Comparison of ENCODE assay signal across 3 cellular contexts in the genomic region with DNA sequence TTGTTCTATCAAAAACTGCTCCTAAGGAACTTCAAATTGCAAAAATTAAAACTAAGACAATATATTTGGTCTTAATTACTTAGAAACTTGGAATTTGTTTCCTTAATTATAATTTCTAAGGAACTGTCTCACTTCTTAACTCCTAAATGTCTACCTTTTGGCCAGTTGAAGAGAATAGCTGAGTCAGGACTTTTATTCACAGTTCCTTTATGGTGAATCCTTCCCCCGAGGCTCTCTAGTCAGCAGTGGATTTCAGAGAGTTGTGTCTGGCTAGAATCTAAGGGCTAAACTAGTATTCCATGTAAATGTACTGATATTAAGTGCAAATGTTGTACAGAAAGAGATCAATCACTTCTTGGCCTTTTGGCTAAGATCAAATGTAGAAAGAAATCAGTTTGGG.
TF ChIP-seq lines count a peak whose summit lies in the region.

No MANE protein-coding gene starts in this region.

TF ChIP-seq in A549, 52 proteins besides CTCF, POLR2A, EP300 and RAD21 (continued from another document):
- TF ChIP-seq, protein P1, sequence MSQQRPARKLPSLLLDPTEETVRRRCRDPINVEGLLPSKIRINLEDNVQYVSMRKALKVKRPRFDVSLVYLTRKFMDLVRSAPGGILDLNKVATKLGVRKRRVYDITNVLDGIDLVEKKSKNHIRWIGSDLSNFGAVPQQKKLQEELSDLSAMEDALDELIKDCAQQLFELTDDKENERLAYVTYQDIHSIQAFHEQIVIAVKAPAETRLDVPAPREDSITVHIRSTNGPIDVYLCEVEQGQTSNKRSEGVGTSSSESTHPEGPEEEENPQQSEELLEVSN (IDR thresholded peaks at IDR 0.05; ENCODE audit: borderline replicate concordance, low read depth): no peak

TF ChIP-seq in GM23338, 12 proteins besides CTCF, POLR2A, EP300 and RAD21 (continues in another document):
- TF ChIP-seq, protein P2, sequence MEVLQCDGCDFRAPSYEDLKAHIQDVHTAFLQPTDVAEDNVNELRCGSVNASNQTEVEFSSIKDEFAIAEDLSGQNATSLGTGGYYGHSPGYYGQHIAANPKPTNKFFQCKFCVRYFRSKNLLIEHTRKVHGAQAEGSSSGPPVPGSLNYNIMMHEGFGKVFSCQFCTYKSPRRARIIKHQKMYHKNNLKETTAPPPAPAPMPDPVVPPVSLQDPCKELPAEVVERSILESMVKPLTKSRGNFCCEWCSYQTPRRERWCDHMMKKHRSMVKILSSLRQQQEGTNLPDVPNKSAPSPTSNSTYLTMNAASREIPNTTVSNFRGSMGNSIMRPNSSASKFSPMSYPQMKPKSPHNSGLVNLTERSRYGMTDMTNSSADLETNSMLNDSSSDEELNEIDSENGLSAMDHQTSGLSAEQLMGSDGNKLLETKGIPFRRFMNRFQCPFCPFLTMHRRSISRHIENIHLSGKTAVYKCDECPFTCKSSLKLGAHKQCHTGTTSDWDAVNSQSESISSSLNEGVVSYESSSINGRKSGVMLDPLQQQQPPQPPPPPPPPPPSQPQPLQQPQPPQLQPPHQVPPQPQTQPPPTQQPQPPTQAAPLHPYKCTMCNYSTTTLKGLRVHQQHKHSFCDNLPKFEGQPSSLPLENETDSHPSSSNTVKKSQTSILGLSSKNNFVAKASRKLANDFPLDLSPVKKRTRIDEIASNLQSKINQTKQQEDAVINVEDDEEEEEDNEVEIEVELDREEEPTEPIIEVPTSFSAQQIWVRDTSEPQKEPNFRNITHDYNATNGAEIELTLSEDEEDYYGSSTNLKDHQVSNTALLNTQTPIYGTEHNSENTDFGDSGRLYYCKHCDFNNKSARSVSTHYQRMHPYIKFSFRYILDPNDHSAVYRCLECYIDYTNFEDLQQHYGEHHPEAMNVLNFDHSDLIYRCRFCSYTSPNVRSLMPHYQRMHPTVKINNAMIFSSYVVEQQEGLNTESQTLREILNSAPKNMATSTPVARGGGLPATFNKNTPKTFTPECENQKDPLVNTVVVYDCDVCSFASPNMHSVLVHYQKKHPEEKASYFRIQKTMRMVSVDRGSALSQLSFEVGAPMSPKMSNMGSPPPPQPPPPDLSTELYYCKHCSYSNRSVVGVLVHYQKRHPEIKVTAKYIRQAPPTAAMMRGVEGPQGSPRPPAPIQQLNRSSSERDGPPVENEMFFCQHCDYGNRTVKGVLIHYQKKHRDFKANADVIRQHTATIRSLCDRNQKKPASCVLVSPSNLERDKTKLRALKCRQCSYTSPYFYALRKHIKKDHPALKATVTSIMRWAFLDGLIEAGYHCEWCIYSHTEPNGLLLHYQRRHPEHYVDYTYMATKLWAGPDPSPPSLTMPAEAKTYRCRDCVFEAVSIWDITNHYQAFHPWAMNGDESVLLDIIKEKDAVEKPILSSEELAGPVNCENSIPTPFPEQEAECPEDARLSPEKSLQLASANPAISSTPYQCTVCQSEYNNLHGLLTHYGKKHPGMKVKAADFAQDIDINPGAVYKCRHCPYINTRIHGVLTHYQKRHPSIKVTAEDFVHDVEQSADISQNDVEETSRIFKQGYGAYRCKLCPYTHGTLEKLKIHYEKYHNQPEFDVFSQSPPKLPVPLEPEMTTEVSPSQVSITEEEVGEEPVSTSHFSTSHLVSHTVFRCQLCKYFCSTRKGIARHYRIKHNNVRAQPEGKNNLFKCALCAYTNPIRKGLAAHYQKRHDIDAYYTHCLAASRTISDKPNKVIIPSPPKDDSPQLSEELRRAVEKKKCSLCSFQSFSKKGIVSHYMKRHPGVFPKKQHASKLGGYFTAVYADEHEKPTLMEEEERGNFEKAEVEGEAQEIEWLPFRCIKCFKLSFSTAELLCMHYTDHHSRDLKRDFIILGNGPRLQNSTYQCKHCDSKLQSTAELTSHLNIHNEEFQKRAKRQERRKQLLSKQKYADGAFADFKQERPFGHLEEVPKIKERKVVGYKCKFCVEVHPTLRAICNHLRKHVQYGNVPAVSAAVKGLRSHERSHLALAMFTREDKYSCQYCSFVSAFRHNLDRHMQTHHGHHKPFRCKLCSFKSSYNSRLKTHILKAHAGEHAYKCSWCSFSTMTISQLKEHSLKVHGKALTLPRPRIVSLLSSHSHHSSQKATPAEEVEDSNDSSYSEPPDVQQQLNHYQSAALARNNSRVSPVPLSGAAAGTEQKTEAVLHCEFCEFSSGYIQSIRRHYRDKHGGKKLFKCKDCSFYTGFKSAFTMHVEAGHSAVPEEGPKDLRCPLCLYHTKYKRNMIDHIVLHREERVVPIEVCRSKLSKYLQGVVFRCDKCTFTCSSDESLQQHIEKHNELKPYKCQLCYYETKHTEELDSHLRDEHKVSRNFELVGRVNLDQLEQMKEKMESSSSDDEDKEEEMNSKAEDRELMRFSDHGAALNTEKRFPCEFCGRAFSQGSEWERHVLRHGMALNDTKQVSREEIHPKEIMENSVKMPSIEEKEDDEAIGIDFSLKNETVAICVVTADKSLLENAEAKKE (CRISPR knock-in tag; IDR thresholded peaks at IDR 0.05): no peak
- TF ChIP-seq ZNF331 (CRISPR knock-in tag; IDR thresholded peaks at IDR 0.05; ENCODE audit: low read depth) (no peak), JUNB (IDR thresholded peaks at IDR 0.05; ENCODE audit: unreplicated experiment) (no peak), NANOG (IDR thresholded peaks at IDR 0.05; ENCODE audit: borderline replicate concordance) (no peak), CREB1 (CRISPR knock-in tag; IDR thresholded peaks at IDR 0.05; ENCODE audit: low read depth) (no peak)
- TF ChIP-seq, protein P3, sequence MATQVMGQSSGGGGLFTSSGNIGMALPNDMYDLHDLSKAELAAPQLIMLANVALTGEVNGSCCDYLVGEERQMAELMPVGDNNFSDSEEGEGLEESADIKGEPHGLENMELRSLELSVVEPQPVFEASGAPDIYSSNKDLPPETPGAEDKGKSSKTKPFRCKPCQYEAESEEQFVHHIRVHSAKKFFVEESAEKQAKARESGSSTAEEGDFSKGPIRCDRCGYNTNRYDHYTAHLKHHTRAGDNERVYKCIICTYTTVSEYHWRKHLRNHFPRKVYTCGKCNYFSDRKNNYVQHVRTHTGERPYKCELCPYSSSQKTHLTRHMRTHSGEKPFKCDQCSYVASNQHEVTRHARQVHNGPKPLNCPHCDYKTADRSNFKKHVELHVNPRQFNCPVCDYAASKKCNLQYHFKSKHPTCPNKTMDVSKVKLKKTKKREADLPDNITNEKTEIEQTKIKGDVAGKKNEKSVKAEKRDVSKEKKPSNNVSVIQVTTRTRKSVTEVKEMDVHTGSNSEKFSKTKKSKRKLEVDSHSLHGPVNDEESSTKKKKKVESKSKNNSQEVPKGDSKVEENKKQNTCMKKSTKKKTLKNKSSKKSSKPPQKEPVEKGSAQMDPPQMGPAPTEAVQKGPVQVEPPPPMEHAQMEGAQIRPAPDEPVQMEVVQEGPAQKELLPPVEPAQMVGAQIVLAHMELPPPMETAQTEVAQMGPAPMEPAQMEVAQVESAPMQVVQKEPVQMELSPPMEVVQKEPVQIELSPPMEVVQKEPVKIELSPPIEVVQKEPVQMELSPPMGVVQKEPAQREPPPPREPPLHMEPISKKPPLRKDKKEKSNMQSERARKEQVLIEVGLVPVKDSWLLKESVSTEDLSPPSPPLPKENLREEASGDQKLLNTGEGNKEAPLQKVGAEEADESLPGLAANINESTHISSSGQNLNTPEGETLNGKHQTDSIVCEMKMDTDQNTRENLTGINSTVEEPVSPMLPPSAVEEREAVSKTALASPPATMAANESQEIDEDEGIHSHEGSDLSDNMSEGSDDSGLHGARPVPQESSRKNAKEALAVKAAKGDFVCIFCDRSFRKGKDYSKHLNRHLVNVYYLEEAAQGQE (IDR thresholded peaks at IDR 0.05; ENCODE audit: unreplicated experiment): no peak
- TF ChIP-seq, protein P4, sequence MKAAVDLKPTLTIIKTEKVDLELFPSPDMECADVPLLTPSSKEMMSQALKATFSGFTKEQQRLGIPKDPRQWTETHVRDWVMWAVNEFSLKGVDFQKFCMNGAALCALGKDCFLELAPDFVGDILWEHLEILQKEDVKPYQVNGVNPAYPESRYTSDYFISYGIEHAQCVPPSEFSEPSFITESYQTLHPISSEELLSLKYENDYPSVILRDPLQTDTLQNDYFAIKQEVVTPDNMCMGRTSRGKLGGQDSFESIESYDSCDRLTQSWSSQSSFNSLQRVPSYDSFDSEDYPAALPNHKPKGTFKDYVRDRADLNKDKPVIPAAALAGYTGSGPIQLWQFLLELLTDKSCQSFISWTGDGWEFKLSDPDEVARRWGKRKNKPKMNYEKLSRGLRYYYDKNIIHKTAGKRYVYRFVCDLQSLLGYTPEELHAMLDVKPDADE (IDR thresholded peaks at IDR 0.05): no peak

TF ChIP-seq in WTC11, 78 proteins besides CTCF, POLR2A, EP300 and RAD21 (continued from another document):
- TF ChIP-seq, protein P5, sequence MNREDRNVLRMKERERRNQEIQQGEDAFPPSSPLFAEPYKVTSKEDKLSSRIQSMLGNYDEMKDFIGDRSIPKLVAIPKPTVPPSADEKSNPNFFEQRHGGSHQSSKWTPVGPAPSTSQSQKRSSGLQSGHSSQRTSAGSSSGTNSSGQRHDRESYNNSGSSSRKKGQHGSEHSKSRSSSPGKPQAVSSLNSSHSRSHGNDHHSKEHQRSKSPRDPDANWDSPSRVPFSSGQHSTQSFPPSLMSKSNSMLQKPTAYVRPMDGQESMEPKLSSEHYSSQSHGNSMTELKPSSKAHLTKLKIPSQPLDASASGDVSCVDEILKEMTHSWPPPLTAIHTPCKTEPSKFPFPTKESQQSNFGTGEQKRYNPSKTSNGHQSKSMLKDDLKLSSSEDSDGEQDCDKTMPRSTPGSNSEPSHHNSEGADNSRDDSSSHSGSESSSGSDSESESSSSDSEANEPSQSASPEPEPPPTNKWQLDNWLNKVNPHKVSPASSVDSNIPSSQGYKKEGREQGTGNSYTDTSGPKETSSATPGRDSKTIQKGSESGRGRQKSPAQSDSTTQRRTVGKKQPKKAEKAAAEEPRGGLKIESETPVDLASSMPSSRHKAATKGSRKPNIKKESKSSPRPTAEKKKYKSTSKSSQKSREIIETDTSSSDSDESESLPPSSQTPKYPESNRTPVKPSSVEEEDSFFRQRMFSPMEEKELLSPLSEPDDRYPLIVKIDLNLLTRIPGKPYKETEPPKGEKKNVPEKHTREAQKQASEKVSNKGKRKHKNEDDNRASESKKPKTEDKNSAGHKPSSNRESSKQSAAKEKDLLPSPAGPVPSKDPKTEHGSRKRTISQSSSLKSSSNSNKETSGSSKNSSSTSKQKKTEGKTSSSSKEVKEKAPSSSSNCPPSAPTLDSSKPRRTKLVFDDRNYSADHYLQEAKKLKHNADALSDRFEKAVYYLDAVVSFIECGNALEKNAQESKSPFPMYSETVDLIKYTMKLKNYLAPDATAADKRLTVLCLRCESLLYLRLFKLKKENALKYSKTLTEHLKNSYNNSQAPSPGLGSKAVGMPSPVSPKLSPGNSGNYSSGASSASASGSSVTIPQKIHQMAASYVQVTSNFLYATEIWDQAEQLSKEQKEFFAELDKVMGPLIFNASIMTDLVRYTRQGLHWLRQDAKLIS (CRISPR knock-in tag; IDR thresholded peaks at IDR 0.05; ENCODE audit: borderline replicate concordance): no peak
- TF ChIP-seq, protein P6, sequence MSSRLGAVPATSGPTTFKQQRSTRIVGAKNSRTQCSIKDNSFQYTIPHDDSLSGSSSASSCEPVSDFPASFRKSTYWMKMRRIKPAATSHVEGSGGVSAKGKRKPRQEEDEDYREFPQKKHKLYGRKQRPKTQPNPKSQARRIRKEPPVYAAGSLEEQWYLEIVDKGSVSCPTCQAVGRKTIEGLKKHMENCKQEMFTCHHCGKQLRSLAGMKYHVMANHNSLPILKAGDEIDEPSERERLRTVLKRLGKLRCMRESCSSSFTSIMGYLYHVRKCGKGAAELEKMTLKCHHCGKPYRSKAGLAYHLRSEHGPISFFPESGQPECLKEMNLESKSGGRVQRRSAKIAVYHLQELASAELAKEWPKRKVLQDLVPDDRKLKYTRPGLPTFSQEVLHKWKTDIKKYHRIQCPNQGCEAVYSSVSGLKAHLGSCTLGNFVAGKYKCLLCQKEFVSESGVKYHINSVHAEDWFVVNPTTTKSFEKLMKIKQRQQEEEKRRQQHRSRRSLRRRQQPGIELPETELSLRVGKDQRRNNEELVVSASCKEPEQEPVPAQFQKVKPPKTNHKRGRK (CRISPR knock-in tag; IDR thresholded peaks at IDR 0.05; ENCODE audit: borderline replicate concordance): no peak
- TF ChIP-seq FOXK1 (CRISPR knock-in tag; IDR thresholded peaks at IDR 0.05): no peak
